11 cellular contexts compared by ENCODE assay signal in genomic region chr7:137958593-137959431, GRCh38. TPM values are rescaled to one million over a fixed set of nuclear protein-coding genes. Genes with fewer than 3 reads are reported as not detected.
DNase-seq lines count a peak whose midpoint lies in the region; ATAC-seq, FAIRE-seq and TF ChIP-seq lines count a peak whose summit lies in the region.
"Had no signal": no experiment of that assay in that cellular context is flagged by ENCODE, and none has a peak within 500 bp of the region (broad histone marks: within the 10 kb centered on the region; RNA-seq: fewer than 3 reads in every experiment).

No MANE protein-coding gene starts in this region.

- in situ Hi-C loops in K562 (cut with MboI) = loop anchor here (25.0 kb wide), 1 partner anchor 1403 kb away; the partner anchor contains the start of gene LUC7L2

- no peaks in the 10 kb centered on the region for H3K9me3 Mint-ChIP-seq in stimulated activated effector memory CD8-positive, alpha-beta T cell treated with anti-CD3 and anti-CD28 coated beads, Interleukin-12 subunit alpha, Interleukin-12 subunit beta, amount 100 ng/mL, for 72 hours
- H3K9me3 Mint-ChIP-seq in Calu3 (ENCODE audit: low read depth, unreplicated experiment) = no peaks in the 10 kb centered on the region

- CTCF ChIA-PET in K562 (lab: Yijun Ruan, JAX; ENCODE audit: low intra/inter-chr PET ratio) (no interaction called here), Calu3 (lab: Charles Lee) (no interaction called here)

- no peak for TF ChIP-seq CTCF in K562 (IDR thresholded peaks at IDR 0.05 in 2 of 3, conservative IDR thresholded peaks at IDR 0.05 in 1 of 3; ENCODE audit: insufficient read depth in 2 of 3, low read depth in 1 of 3, low read length in 3 of 3)
- no peak for TF ChIP-seq CTCF in colonic mucosa (IDR thresholded peaks at IDR 0.05)
- no peak for TF ChIP-seq CTCF in Calu3 (IDR thresholded peaks at IDR 0.05; ENCODE audit: unreplicated experiment)

- H3K27me3 Mint-ChIP-seq in Calu3 (ENCODE audit: unreplicated experiment) = no peaks in the 10 kb centered on the region

- no peak for TF ChIP-seq RAD21 in K562 (CRISPR knock-in tag; conservative IDR thresholded peaks at IDR 0.05 in 1 of 2, IDR thresholded peaks at IDR 0.05 in 1 of 2)

- DNase-seq in K562 (ENCODE audit: extremely low read depth in 1 of 4, low spot score in 3 of 4) (peak in 1 of 4 experiments; percentile 48), colonic mucosa (no peak), NCI-H748 treated with DMSO at 0.1 percent for 48 hours (lab: John Stamatoyannopoulos, UW) (no peak), Calu3 (no peak), NCI-H1048 (lab: John Stamatoyannopoulos, UW) (no peak)
- DNase-seq in stimulated activated effector memory CD8-positive, alpha-beta T cell treated with anti-CD3 and anti-CD28 coated beads, Interleukin-12 subunit alpha, Interleukin-12 subunit beta, amount 100 ng/mL, for 72 hours (ENCODE audit: low spot score in 2 of 2) = no peak
- DNase-seq: activated naive CD4-positive, alpha-beta T cell; NCI-H146; stimulated activated CD4-positive, alpha-beta T cell treated with anti-CD3 and anti-CD28 coated beads, Interleukin-2, amount 100 ng/mL, for 48 hours had no signal

- 0 out of 2 replicates have a peak, but pooled peaks cover 3% of the 10 kb centered on the region for H4K20me1 ChIP-seq in K562 (replicated peaks; ENCODE audit: control insufficient read depth, insufficient read depth, low read length)

- no peak overlapping the region; the same call in 1 of the 2 replicates for H2AFZ ChIP-seq in K562 (ENCODE audit: low read depth, low read length)

- H3K36me3 Mint-ChIP-seq in stimulated activated effector memory CD8-positive, alpha-beta T cell treated with anti-CD3 and anti-CD28 coated beads, Interleukin-12 subunit alpha, Interleukin-12 subunit beta, amount 100 ng/mL, for 72 hours = peaks cover 13% of the 10 kb centered on the region
- peaks cover 6% of the 10 kb centered on the region for H3K36me3 Mint-ChIP-seq in Calu3 (ENCODE audit: insufficient read depth, unreplicated experiment)

- WGBS in K562 (ENCODE audit: insufficient coverage, low coverage, missing lambda C conversion rate) = 46% methylated on average over 4 of the region's 4 CpGs

- H3K27me3 ChIP-seq in K562 (ENCODE audit: control insufficient read depth in 2 of 2, insufficient read depth in 2 of 2, low read length in 2 of 2) (no peaks in the 10 kb centered on the region), colonic mucosa (no peaks in the 10 kb centered on the region)

- no peak for TF ChIP-seq POLR2A in K562 (conservative IDR thresholded peaks at IDR 0.05)

- intact Hi-C loops in K562 (cut with micrococcal nuclease) (no loop called here), colonic mucosa (cut with DNase I) (no loop called here), Calu3 (cut with micrococcal nuclease; ENCODE audit: unreplicated experiment) (no loop called here)

- H3K9me3 ChIP-seq in K562 (replicated peaks; ENCODE audit: control insufficient read depth, insufficient read depth, low read depth, low read length) (no peaks in the 10 kb centered on the region), colonic mucosa (no peaks in the 10 kb centered on the region)

- H3K27ac Mint-ChIP-seq in stimulated activated effector memory CD8-positive, alpha-beta T cell treated with anti-CD3 and anti-CD28 coated beads, Interleukin-12 subunit alpha, Interleukin-12 subunit beta, amount 100 ng/mL, for 72 hours = peak overlapping the region; percentile 43
- no peak overlapping the region for H3K27ac Mint-ChIP-seq in Calu3 (ENCODE audit: unreplicated experiment)

- H3K36me3 ChIP-seq in K562 (ENCODE audit: control insufficient read depth, insufficient read depth, low read length) = peaks cover 21% of the 10 kb centered on the region
- H3K36me3 ChIP-seq in colonic mucosa = no peaks in the 10 kb centered on the region

- H3K9ac ChIP-seq in K562 (ENCODE audit: insufficient read depth in 1 of 2, low read depth in 2 of 2, low read length in 2 of 2) = peak overlapping the region in 1 of 2 experiments; percentile 62; a peak in 2 of 4 replicates
- no peak overlapping the region for H3K9ac ChIP-seq in colonic mucosa (ENCODE audit: low read depth in 2 of 2, low read length in 2 of 2)

- H3K4me2 ChIP-seq in K562 (ENCODE audit: insufficient read depth, low read length) = peak overlapping the region; percentile 16; the same call in 1 of the 2 replicates

- FAIRE-seq in K562 (lab: Jason Lieb, UNC) = no peak

- BruUV-seq in K562 (replicated peaks; lab: Mats Ljungman, UMichigan) = no TSS peak
- BruUV-seq in Calu3 (replicated peaks; lab: Mats Ljungman, UMichigan) = no TSS peak

- H3K4me1 ChIP-seq in K562 (replicated peaks in 1 of 2; ENCODE audit: control insufficient read depth in 2 of 2, insufficient read depth in 2 of 2, low read length in 2 of 2) (peaks cover 33 to 71% of the 10 kb centered on the region in 2 experiments), colonic mucosa (peaks cover 7% of the 10 kb centered on the region)

- H3K4me3 ChIP-seq in K562 (no peak overlapping the region), colonic mucosa (no peak overlapping the region)

- H3K27ac ChIP-seq in K562 (ENCODE audit: extremely low read depth, low read depth, low read length) (peak overlapping the region; percentile 49), colonic mucosa (no peak overlapping the region)

- H3K4me1 Mint-ChIP-seq in stimulated activated effector memory CD8-positive, alpha-beta T cell treated with anti-CD3 and anti-CD28 coated beads, Interleukin-12 subunit alpha, Interleukin-12 subunit beta, amount 100 ng/mL, for 72 hours = peaks cover 58% of the 10 kb centered on the region
- H3K4me1 Mint-ChIP-seq in Calu3 (ENCODE audit: low read depth, unreplicated experiment) = peaks cover 34% of the 10 kb centered on the region

- H3K79me2 ChIP-seq in K562 (ENCODE audit: control insufficient read depth, insufficient read depth, low read length) = peaks cover 77% of the 10 kb centered on the region

- no peak overlapping the region for H3K4me3 Mint-ChIP-seq in stimulated activated effector memory CD8-positive, alpha-beta T cell treated with anti-CD3 and anti-CD28 coated beads, Interleukin-12 subunit alpha, Interleukin-12 subunit beta, amount 100 ng/mL, for 72 hours
- H3K4me3 Mint-ChIP-seq in Calu3 (ENCODE audit: low read depth, unreplicated experiment) = no peak overlapping the region

- no peak for TF ChIP-seq EP300 in K562 (IDR thresholded peaks at IDR 0.05; ENCODE audit: low read length)

- peaks cover 6% of the 10 kb centered on the region for H3K9me1 ChIP-seq in K562 (ENCODE audit: control insufficient read depth, insufficient read depth, low read length)

- ATAC-seq in GM19025 (IDR thresholded peaks at IDR 0.05; ENCODE audit: low read depth, unreplicated experiment) = peak; percentile 49
- ATAC-seq in HG02973 (IDR thresholded peaks at IDR 0.05; ENCODE audit: unreplicated experiment) = peak; percentile 64
- ATAC-seq in K562 = peak; percentile 18
- ATAC-seq in stimulated activated effector memory CD8-positive, alpha-beta T cell treated with anti-CD3 and anti-CD28 coated beads, Interleukin-12 subunit alpha, Interleukin-12 subunit beta, amount 100 ng/mL, for 72 hours = no peak

- POLR2A ChIA-PET in K562 (lab: Yijun Ruan, JAX) = interaction anchor here (0.7 to 1.6 kb wide), 6 partner anchors 9 to 34 kb away, joined by 3 to 5 read pairs (median 4); no protein-coding TSS in a partner anchor

TF ChIP-seq in K562, 482 proteins besides CTCF, POLR2A, EP300 and RAD21 (continues in another document):
- TF ChIP-seq MAFK (IDR thresholded peaks at IDR 0.05; ENCODE audit: low read length) (peak; percentile 71), RBBP5 (IDR thresholded peaks at IDR 0.05; ENCODE audit: borderline replicate concordance, insufficient read depth, low read length, poor library complexity, severe bottlenecking) (no peak), ZNF197 (CRISPR knock-in tag; IDR thresholded peaks at IDR 0.05; ENCODE audit: low read depth) (0 out of 2 replicates have a peak, but pooled peaks have one; percentile 41), U2AF2 (optimal IDR thresholded peaks at IDR 0.05; ENCODE audit: low read depth, low read length) (no peak)

RNA-seq across cellular contexts. Expression of gene CREB3L2, which starts 43.1 kb away (rescaled TPM):
- 58.2 and 65.5 TPM in 2 replicates for total RNA-seq in K562 (2011; cell fraction: chromatin; rRNA removed; ENCODE audit: low replicate concordance)
- 39.9 and 41.2 TPM in 2 replicates for total RNA-seq in K562 (2011; cell fraction: nucleolus; rRNA removed)
- total RNA-seq in K562 (2011; cell fraction: nucleoplasm; rRNA removed) = 52.9 and 82.7 TPM in 2 replicates
- total RNA-seq in K562 (2014; rRNA removed) = 10.2 and 19.6 TPM in 2 replicates
- 13.8 and 15.2 TPM in 2 replicates for total RNA-seq in K562 (2014; rRNA removed; fragmentation: Illumina TruSeq; extraction: Trizol)
- total RNA-seq in K562 (2015; rRNA removed; fragmentation: Illumina TruSeq; extraction: Trizol) = 16.0 and 17.5 TPM in 2 replicates
- total RNA-seq in K562 (2021) = 44.7 and 45.6 TPM in 2 replicates
- 17.1 and 37.9 TPM in 2 replicates for polyA plus RNA-seq in K562 (2011; rRNA removed)
- 15.4 and 27.7 TPM in 2 replicates for polyA plus RNA-seq in K562 (2011; cell fraction: cytosol; rRNA removed)
- 24.4 and 31.2 TPM in 2 replicates for polyA plus RNA-seq in K562 (2011; cell fraction: nucleus; rRNA removed)
- polyA plus RNA-seq in K562 (2012) = 20.5 and 29.6 TPM in 2 replicates
- polyA plus RNA-seq in K562 (2014; fragmentation: Illumina TruSeq; extraction: Trizol) = 26.9 and 27.4 TPM in 2 replicates
- polyA plus RNA-seq in K562 (2014; fragmentation: Nextera tagmentation; extraction: Ambion mirVana) = 1 to 10 TPM; 7.1 to 8.8 TPM
- polyA plus RNA-seq in K562 (2014; rRNA removed) = 15.8 and 18.7 TPM in 2 replicates
- polyA minus RNA-seq in K562 (2011; rRNA and poly(A)+ RNA removed) = 30.2 and 46.2 TPM in 2 replicates
- polyA minus RNA-seq in K562 (2011; cell fraction: cytosol; rRNA and poly(A)+ RNA removed) = 19.4 and 34.7 TPM in 2 replicates
- polyA minus RNA-seq in K562 (2011; cell fraction: nucleus; rRNA and poly(A)+ RNA removed) = 24.1 and 55.8 TPM in 2 replicates
- 10 to 100 TPM; 45.8 to 46.0 TPM for total RNA-seq in colonic mucosa
- 34.5 and 39.9 TPM in 2 replicates for total RNA-seq in Calu3 (2022)
